Comparison of ENCODE assay signal across 6 cellular contexts in genomic region chr14:38191491-38191890, GRCh38. TPM values are rescaled to one million over a fixed set of nuclear protein-coding genes. Genes with fewer than 3 reads are reported as not detected.
"Had no signal": no experiment of that assay in that cellular context is flagged by ENCODE, and none has a peak within 500 bp of the region (broad histone marks: within the 10 kb centered on the region; RNA-seq: fewer than 3 reads in every experiment).

No MANE protein-coding gene starts in this region.

RNA-seq across cellular contexts. Expression of gene SSTR1, which starts 16.2 kb away (rescaled TPM):
- total RNA-seq: mesothelial cell of epicardium, mononuclear cell, natural killer cell, osteocyte had no signal
- polyA plus RNA-seq: immature natural killer cell, mammary epithelial cell had no signal
